Comparison of ENCODE assay signal across 2 cellular contexts in genomic region chr10:72285972-72286521, GRCh38.
TF ChIP-seq lines count a peak whose summit lies in the region.

No MANE protein-coding gene starts in this region.

TF ChIP-seq in HCT116, 20 proteins besides CTCF, POLR2A, EP300 and RAD21:
- no peak for TF ChIP-seq CEBPB (IDR thresholded peaks at IDR 0.05; ENCODE audit: low read depth)
- TF ChIP-seq SP1 (IDR thresholded peaks at IDR 0.05; ENCODE audit: low read depth): no peak
- no peak for TF ChIP-seq POLR2AphosphoS5 (IDR thresholded peaks at IDR 0.05; ENCODE audit: low read depth, low read length)
- TF ChIP-seq EGR1 (IDR thresholded peaks at IDR 0.05; ENCODE audit: low read depth): no peak
- TF ChIP-seq CBX3 (IDR thresholded peaks at IDR 0.05; ENCODE audit: low read depth): no peak
- no peak for TF ChIP-seq SRF (IDR thresholded peaks at IDR 0.05; ENCODE audit: low read depth)
- no peak for TF ChIP-seq ATF3 (IDR thresholded peaks at IDR 0.05)
- TF ChIP-seq ZFX (IDR thresholded peaks at IDR 0.05): no peak
- TF ChIP-seq EZH2phosphoT487 (IDR thresholded peaks at IDR 0.05; ENCODE audit: borderline replicate concordance): no peak
- no peak for TF ChIP-seq SIN3A (IDR thresholded peaks at IDR 0.05; ENCODE audit: low read depth)
- TF ChIP-seq FOSL1 (IDR thresholded peaks at IDR 0.05; ENCODE audit: low read depth): no peak
- TF ChIP-seq EZH2 (IDR thresholded peaks at IDR 0.05): no peak
- TF ChIP-seq YY1 (IDR thresholded peaks at IDR 0.05; ENCODE audit: extremely low read depth, insufficient replicate concordance, low read depth, low read length): no peak
- no peak for TF ChIP-seq ELF1 (IDR thresholded peaks at IDR 0.05; ENCODE audit: borderline replicate concordance, low read depth)
- no peak for TF ChIP-seq ZNF274 (IDR thresholded peaks at IDR 0.05; ENCODE audit: low read depth, low read length)
- no peak for TF ChIP-seq TCF7L2 (IDR thresholded peaks at IDR 0.05; ENCODE audit: borderline replicate concordance, extremely low read depth, insufficient read depth, insufficient read length)

TF ChIP-seq in GM12878, 131 proteins besides CTCF, POLR2A, EP300 and RAD21:
- no peak for TF ChIP-seq ZNF592 (IDR thresholded peaks at IDR 0.05)
- no peak for TF ChIP-seq BMI1 (IDR thresholded peaks at IDR 0.05; ENCODE audit: borderline replicate concordance)
- TF ChIP-seq IRF4 (IDR thresholded peaks at IDR 0.05; ENCODE audit: low read depth, low read length): no peak
- TF ChIP-seq BHLHE40 (IDR thresholded peaks at IDR 0.05; ENCODE audit: borderline replicate concordance in 1 of 2, low read depth in 2 of 2, low read length in 1 of 2): no peak
- no peak for TF ChIP-seq HSF1 (IDR thresholded peaks at IDR 0.05; ENCODE audit: low read depth, low read length)
- no peak for TF ChIP-seq NRF1 (conservative IDR thresholded peaks at IDR 0.05; ENCODE audit: low read depth, low read length)
- no peak for TF ChIP-seq ZNF207 (IDR thresholded peaks at IDR 0.05; ENCODE audit: borderline replicate concordance)
- no peak for TF ChIP-seq BCL3 (IDR thresholded peaks at IDR 0.05; ENCODE audit: borderline replicate concordance, insufficient read depth, low read depth, low read length, poor library complexity, severe bottlenecking)
- TF ChIP-seq CREM (IDR thresholded peaks at IDR 0.05; ENCODE audit: low read depth): 0 out of 2 replicates have a peak, but pooled peaks have one; percentile 16
- no peak for TF ChIP-seq KLF5 (IDR thresholded peaks at IDR 0.05; ENCODE audit: partially characterized antibody)
- no peak for TF ChIP-seq TARDBP (IDR thresholded peaks at IDR 0.05; ENCODE audit: borderline replicate concordance)
- TF ChIP-seq EED (IDR thresholded peaks at IDR 0.05; ENCODE audit: low read depth): peak; percentile 56
- TF ChIP-seq NFIC (IDR thresholded peaks at IDR 0.05; ENCODE audit: low read depth, low read length): peak; percentile 34; the same call in 1 of the 2 replicates
- TF ChIP-seq CBFB (IDR thresholded peaks at IDR 0.05; ENCODE audit: low read depth): 0 out of 2 replicates have a peak, but pooled peaks have one; percentile 13
- peak; percentile 47 for TF ChIP-seq RELA (IDR thresholded peaks at IDR 0.05; ENCODE audit: borderline replicate concordance, partially characterized antibody)
- TF ChIP-seq ZBED1 (IDR thresholded peaks at IDR 0.05; ENCODE audit: borderline replicate concordance): no peak
